Comparison of ENCODE assay signal across 8 cellular contexts in genomic region chr16:89863741-89864391, GRCh38. TPM values are rescaled to one million over a fixed set of nuclear protein-coding genes. Genes with fewer than 3 reads are reported as not detected.
A peak's percentile ranks its signal among the peaks of the same experiment; 100 is the strongest.
DNase-seq lines count a peak whose midpoint lies in the region; ATAC-seq, FAIRE-seq and TF ChIP-seq lines count a peak whose summit lies in the region.

No MANE protein-coding gene starts in this region.

- no peak for FAIRE-seq in HTR-8/SVneo (lab: Jason Lieb, UNC)

- H3K4me1 Mint-ChIP-seq in activated naive CD8-positive, alpha-beta T cell treated with anti-CD3 and anti-CD28 coated beads, Interleukin-2, amount 50 U/mL, for 24 hours: peaks cover 28% of the 10 kb centered on the region

- H4K20me1 ChIP-seq in KMS-11 (ENCODE audit: insufficient read depth): no peaks in the 10 kb centered on the region

- peak overlapping the region; percentile 75 for H2AFZ ChIP-seq in KMS-11 (ENCODE audit: low read depth)

- no peaks in the 10 kb centered on the region for H3K27me3 Mint-ChIP-seq in activated naive CD8-positive, alpha-beta T cell treated with anti-CD3 and anti-CD28 coated beads, Interleukin-2, amount 50 U/mL, for 24 hours

- H3K36me3 Mint-ChIP-seq in activated naive CD8-positive, alpha-beta T cell treated with anti-CD3 and anti-CD28 coated beads, Interleukin-2, amount 50 U/mL, for 24 hours (ENCODE audit: low read depth): peaks cover 3% of the 10 kb centered on the region

- peak overlapping the region; percentile 52 for H3K4me3 Mint-ChIP-seq in activated naive CD8-positive, alpha-beta T cell treated with anti-CD3 and anti-CD28 coated beads, Interleukin-2, amount 50 U/mL, for 24 hours

- H3K79me2 ChIP-seq in KMS-11 (ENCODE audit: insufficient read depth, low read depth): no peaks in the 10 kb centered on the region

- peak; percentile 52 for ATAC-seq in activated naive CD8-positive, alpha-beta T cell treated with anti-CD3 and anti-CD28 coated beads, Interleukin-2, amount 50 U/mL, for 24 hours
- ATAC-seq in left lung: peak; percentile 44

- peaks cover 46% of the 10 kb centered on the region for H3K4me1 ChIP-seq in KMS-11 (ENCODE audit: low read depth, poor library complexity, severe bottlenecking)
- H3K4me1 ChIP-seq in left lung: peaks cover 11 to 30% of the 10 kb centered on the region in 2 donors
- H3K4me1 ChIP-seq in tibial nerve: peaks cover 0 to 17% (median 11%) of the 10 kb centered on the region in 4 donors

- no peak overlapping the region for H3K4me3 ChIP-seq in KMS-11 (IDR thresholded peaks at IDR 0.05; ENCODE audit: insufficient read depth, low read depth, low read length)
- H3K4me3 ChIP-seq in left lung: no peak overlapping the region
- H3K4me3 ChIP-seq in tibial nerve: no peak overlapping the region

- TF ChIP-seq POLR2A in tibial nerve (IDR thresholded peaks at IDR 0.05): no peak

- peak overlapping the region; percentile 96 for H3K4me2 ChIP-seq in KMS-11

- H3K36me3 ChIP-seq in KMS-11 (ENCODE audit: insufficient read depth): no peaks in the 10 kb centered on the region
- no peaks in the 10 kb centered on the region for H3K36me3 ChIP-seq in left lung
- H3K36me3 ChIP-seq in tibial nerve: peaks cover 0 to 7% (median 0%) of the 10 kb centered on the region in 3 donors

- WGBS in tibial nerve, 2 donors: 41 to 52% methylated on average over 17 of the region's 17 CpGs

- DNase-seq in stimulated activated CD4-positive, alpha-beta T cell treated with anti-CD3 and anti-CD28 coated beads, Interleukin-2, amount 100 ng/mL, for 24 hours: peak; percentile 30 to 50
- no peak for DNase-seq in stimulated activated CD4-positive, alpha-beta T cell treated with anti-CD3 and anti-CD28 coated beads, Interleukin-2, amount 100 ng/mL, for 48 hours
- peak; percentile 36 for DNase-seq in activated naive CD8-positive, alpha-beta T cell treated with anti-CD3 and anti-CD28 coated beads, Interleukin-2, amount 50 U/mL, for 24 hours
- DNase-seq in left lung: peak in 1 of 2 donors; percentile 64
- peak in 1 of 2 donors; percentile 29 for DNase-seq in tibial nerve (ENCODE audit: low spot score in 2 of 2)
- DNase-seq in HTR-8/SVneo (ENCODE audit: insufficient read length, low spot score): no peak
- DNase-seq in COR-L47 (lab: John Stamatoyannopoulos, UW): no peak

- H3K9me3 ChIP-seq in left lung (peaks cover 0 to 10% of the 10 kb centered on the region in 2 donors), tibial nerve (peaks cover 0 to 12% (median 0%) of the 10 kb centered on the region in 4 donors)

- intact Hi-C loops in left lung (cut with DNase I): loop anchor here (5.0 to 10.0 kb wide), 2 partner anchors 109 to 152 kb away; no protein-coding TSS in a partner anchor

- H3K27ac ChIP-seq in KMS-11 (peak overlapping the region; percentile 71), left lung (peak overlapping the region; percentile 75 to 85), tibial nerve (peak overlapping the region in 3 of 4 donors; percentile 3 to 58 (median 53))

- H3K9me3 Mint-ChIP-seq in activated naive CD8-positive, alpha-beta T cell treated with anti-CD3 and anti-CD28 coated beads, Interleukin-2, amount 50 U/mL, for 24 hours: no peaks in the 10 kb centered on the region

- peak overlapping the region; percentile 85 for H3K27ac Mint-ChIP-seq in activated naive CD8-positive, alpha-beta T cell treated with anti-CD3 and anti-CD28 coated beads, Interleukin-2, amount 50 U/mL, for 24 hours

- TF ChIP-seq CTCF in KMS-11 (conservative IDR thresholded peaks at IDR 0.05; ENCODE audit: low read depth, low read length) (no peak), left lung (IDR thresholded peaks at IDR 0.05) (no peak), tibial nerve (IDR thresholded peaks at IDR 0.05) (no peak)

- peak overlapping the region; percentile 26; the same call in 1 of the 2 replicates for H3K9ac ChIP-seq in KMS-11

- no peaks in the 10 kb centered on the region; the same call in 1 of the 2 replicates for H3K27me3 ChIP-seq in KMS-11 (ENCODE audit: insufficient read depth, low read depth)
- H3K27me3 ChIP-seq in left lung: no peaks in the 10 kb centered on the region
- H3K27me3 ChIP-seq in tibial nerve: no peaks in the 10 kb centered on the region

- TF ChIP-seq EP300 in tibial nerve (IDR thresholded peaks at IDR 0.05): no peak

RNA-seq across cellular contexts. Expression of gene TCF25, which starts 9.5 kb away (rescaled TPM):
- total RNA-seq in left lung: 100 to 1,000 TPM; 148 to 165 TPM
- 100 to 1,000 TPM; 181 to 350 (median 290) TPM for total RNA-seq in tibial nerve

RNA-seq across cellular contexts. Expression of gene SPIRE2, which starts 35.6 kb away (rescaled TPM):
- total RNA-seq in left lung: 10 to 100 TPM in 1 of 2 donors, 1 to 10 TPM in 1; 9.1 to 12.3 TPM
- 1 to 10 TPM in 3 of 4 donors, not detected in 1; 1.1 to 7.2 (median 3.1) TPM for total RNA-seq in tibial nerve

RNA-seq across cellular contexts. Expression of gene FANCA, which starts 47.4 kb away (rescaled TPM):
- total RNA-seq in left lung (10 to 100 TPM; 17.1 to 25.9 TPM), tibial nerve (1 to 10 TPM in 3 of 4 donors, under 1 TPM in 1; 0.98 to 7.8 (median 1.6) TPM)

RNA-seq across cellular contexts. Expression of gene MC1R, which starts 54.8 kb away (rescaled TPM):
- total RNA-seq in left lung (1 to 10 TPM; 3.5 to 3.9 TPM), tibial nerve (10 to 100 TPM in 1 of 4 donors, 1 to 10 TPM in 3; 3.3 to 15.7 (median 6.9) TPM)

RNA-seq across cellular contexts. Expression of gene TUBB3, which starts 59.3 kb away (rescaled TPM):
- 10 to 100 TPM; 17.4 to 54.2 TPM for total RNA-seq in left lung
- total RNA-seq in tibial nerve: 10 to 100 TPM in 1 of 4 donors, 1 to 10 TPM in 1, under 1 TPM in 1, not detected in 1; 0.59 to 12.0 (median 3.5) TPM

Comparison
In these comparisons a context has a peak if more than half of its experiments do, and no peak if none do; other contexts are left out.
1. DNase-seq: peak in stimulated activated CD4-positive, alpha-beta T cell treated with anti-CD3 and anti-CD28 coated beads, Interleukin-2, amount 100 ng/mL, for 24 hours (2 of 2) and activated naive CD8-positive, alpha-beta T cell treated with anti-CD3 and anti-CD28 coated beads, Interleukin-2, amount 50 U/mL, for 24 hours (single experiment); none in stimulated activated CD4-positive, alpha-beta T cell treated with anti-CD3 and anti-CD28 coated beads, Interleukin-2, amount 100 ng/mL, for 48 hours (0 of 2), HTR-8/SVneo (single experiment) and COR-L47 (single experiment).
2. Peak in every context shown above with its lines, with median percentiles within 50 percentile points of each other: H3K27ac ChIP-seq.